9 cellular contexts compared by ENCODE assay signal in genomic region chr6:129748212-129748900, GRCh38. TPM values are rescaled to one million over a fixed set of nuclear protein-coding genes. Genes with fewer than 3 reads are reported as not detected.
A peak's percentile ranks its signal among the peaks of the same experiment; 100 is the strongest.
DNase-seq lines count a peak whose midpoint lies in the region; ATAC-seq, FAIRE-seq and TF ChIP-seq lines count a peak whose summit lies in the region.
"Had no signal": no experiment of that assay in that cellular context is flagged by ENCODE, and none has a peak within 500 bp of the region (broad histone marks: within the 10 kb centered on the region; RNA-seq: fewer than 3 reads in every experiment).

No MANE protein-coding gene starts in this region.

- no peaks in the 10 kb centered on the region for H3K23me2 ChIP-seq in H1 (ENCODE audit: low read depth, low read length)

- H3K4me3 Mint-ChIP-seq in activated CD4-positive, alpha-beta T cell treated with anti-CD3 and anti-CD28 coated beads for 36 hours, result peak overlapping the region; percentile 62

- H3K4me3 ChIP-seq in H1 (ENCODE audit: extremely low read depth in 1 of 4, insufficient read depth in 2 of 4, low read depth in 3 of 4, low read length in 4 of 4) (no peak overlapping the region), thyroid gland (replicated peaks in 1 of 3) (no peak overlapping the region)
- H3K4me3 ChIP-seq: thoracic aorta had no signal

- 88% methylated on average over 4 of the region's 4 CpGs; no CpG with 5 or more reads in 1 of the 2 experiments for WGBS in H1 (ENCODE audit: extremely low coverage in 1 of 2, insufficient coverage in 1 of 2, insufficient read length in 1 of 2, insufficient replicate concordance in 2 of 2, low coverage in 1 of 2, low lambda C conversion rate in 2 of 2, missing lambda C conversion rate in 1 of 2), 2 experiments
- WGBS in thyroid gland, 2 donors, result 67 to 75% methylated on average over 4 of the region's 4 CpGs

- H3K14ac ChIP-seq in H1 (ENCODE audit: insufficient read length), result no peak overlapping the region

- H3K27ac ChIP-seq in H1 (ENCODE audit: low read depth, low read length), result no peak overlapping the region
- H3K27ac ChIP-seq in thyroid gland, result no peak overlapping the region
- H3K27ac ChIP-seq: thoracic aorta had no signal

- no peak overlapping the region for H2BK12ac ChIP-seq in H1 (ENCODE audit: low read depth, low read length)

- H3K4me1 Mint-ChIP-seq in activated CD4-positive, alpha-beta T cell treated with anti-CD3 and anti-CD28 coated beads for 36 hours, result peaks cover 61% of the 10 kb centered on the region

- no peak overlapping the region for H2BK120ac ChIP-seq in H1 (replicated peaks; ENCODE audit: low read depth, low read length)

- no peak overlapping the region for H2AK5ac ChIP-seq in H1 (ENCODE audit: low read depth, low read length)

- no peak overlapping the region for H3K4ac ChIP-seq in H1 (replicated peaks; ENCODE audit: insufficient read length, low read depth, low read length)

- H3K4me2 ChIP-seq in H1 (ENCODE audit: insufficient read depth in 1 of 2, low read depth in 2 of 2, low read length in 2 of 2), result no peak overlapping the region

- no peak overlapping the region for H4K91ac ChIP-seq in H1 (replicated peaks; ENCODE audit: insufficient read length, low read length)

- TF ChIP-seq EP300 in Ishikawa (IDR thresholded peaks at IDR 0.05; ENCODE audit: borderline replicate concordance), result 0 out of 2 replicates have a peak, but pooled peaks have one; percentile 12
- TF ChIP-seq EP300 in H1 (IDR thresholded peaks at IDR 0.05; ENCODE audit: borderline replicate concordance in 1 of 2, low read depth in 2 of 2, low read length in 2 of 2), result no peak

- intact Hi-C loops in activated CD4-positive, alpha-beta T cell treated with anti-CD3 and anti-CD28 coated beads for 36 hours (cut with DNase I, micrococcal nuclease), result loop anchor here (2.0 to 5.0 kb wide), 6 partner anchors 64 to 296 kb away; no protein-coding TSS in a partner anchor
- intact Hi-C loops in thyroid gland (cut with DNase I), result no loop called here

- TF ChIP-seq POLR2A in H1 (IDR thresholded peaks at IDR 0.05; ENCODE audit: control extremely low read depth in 1 of 2, low read depth in 2 of 2, low read length in 2 of 2) (no peak), thyroid gland (IDR thresholded peaks at IDR 0.05) (no peak)

- H2BK15ac ChIP-seq in H1 (ENCODE audit: low read length), result no peak overlapping the region

- no peaks in the 10 kb centered on the region for H3K9me3 ChIP-seq in H1 (ENCODE audit: insufficient read depth in 2 of 2, low read depth in 1 of 2, low read length in 1 of 2)
- no peaks in the 10 kb centered on the region for H3K9me3 ChIP-seq in thyroid gland
- H3K9me3 ChIP-seq: thoracic aorta had no signal

- H3K9me3 Mint-ChIP-seq in activated CD4-positive, alpha-beta T cell treated with anti-CD3 and anti-CD28 coated beads for 36 hours (ENCODE audit: low read depth), result no peaks in the 10 kb centered on the region

- ATAC-seq in GM21526 (IDR thresholded peaks at IDR 0.05; ENCODE audit: low FRiP score, unreplicated experiment), result peak; percentile 92
- ATAC-seq in activated CD4-positive, alpha-beta T cell treated with anti-CD3 and anti-CD28 coated beads for 36 hours, result peak; percentile 93

- no peaks in the 10 kb centered on the region for H3K27me3 Mint-ChIP-seq in activated CD4-positive, alpha-beta T cell treated with anti-CD3 and anti-CD28 coated beads for 36 hours

- H3K4me1 ChIP-seq in H1 (replicated peaks in 1 of 4; ENCODE audit: control insufficient read depth in 3 of 4, insufficient read depth in 4 of 4, low read length in 3 of 4), result no peaks in the 10 kb centered on the region
- peaks cover 0 to 21% of the 10 kb centered on the region in 2 donors for H3K4me1 ChIP-seq in thyroid gland

- H3K27ac Mint-ChIP-seq in activated CD4-positive, alpha-beta T cell treated with anti-CD3 and anti-CD28 coated beads for 36 hours, result peak overlapping the region; percentile 92

- TF ChIP-seq RAD21 in Ishikawa (IDR thresholded peaks at IDR 0.05; ENCODE audit: low read depth) (no peak), H1 (IDR thresholded peaks at IDR 0.05 in 1 of 2, conservative IDR thresholded peaks at IDR 0.05 in 1 of 2; ENCODE audit: low read depth in 2 of 2, low read length in 2 of 2) (no peak)

- H4K5ac ChIP-seq in H1 (ENCODE audit: insufficient read length, low read depth, low read length), result no peak overlapping the region

- DNase-seq in EL (peak; percentile 62), H1 (ENCODE audit: low read depth in 1 of 2, low spot score in 2 of 2) (no peak), renal cortical epithelial cell (ENCODE audit: low read depth) (peak; percentile 55), thyroid gland (no peak), NCI-H2171 (lab: John Stamatoyannopoulos, UW) (no peak)
- peak; percentile 76 for DNase-seq in activated CD4-positive, alpha-beta T cell treated with anti-CD3 and anti-CD28 coated beads for 36 hours

- H4K20me1 ChIP-seq in H1 (replicated peaks in 1 of 2; ENCODE audit: control insufficient read depth in 1 of 2, insufficient read depth in 2 of 2, low read length in 2 of 2), result peaks cover 0 to 2% of the 10 kb centered on the region in 2 experiments

- H3K79me2 ChIP-seq in H1 (ENCODE audit: control insufficient read depth in 1 of 2, insufficient read depth in 2 of 2, low read length in 2 of 2), result no peaks in the 10 kb centered on the region

- H2BK5ac ChIP-seq in H1 (ENCODE audit: low read depth, low read length), result no peak overlapping the region

- H3K27me3 ChIP-seq in H1 (replicated peaks in 1 of 4; ENCODE audit: control insufficient read depth in 3 of 4, extremely low read depth in 1 of 4, insufficient read depth in 3 of 4, low read length in 3 of 4) (no peaks in the 10 kb centered on the region), thyroid gland (no peaks in the 10 kb centered on the region)

- H4K8ac ChIP-seq in H1 (ENCODE audit: extremely low read depth, insufficient read depth, low read length), result no peak overlapping the region

- FAIRE-seq in H1 (lab: Jason Lieb, UNC), result no peak

- no peaks in the 10 kb centered on the region for H3K36me3 Mint-ChIP-seq in activated CD4-positive, alpha-beta T cell treated with anti-CD3 and anti-CD28 coated beads for 36 hours (ENCODE audit: low read depth)

- H2AFZ ChIP-seq in H1 (ENCODE audit: low read length), result peak overlapping the region; percentile 48; the same call in 1 of the 2 replicates

- H2BK20ac ChIP-seq in H1 (ENCODE audit: low read length), result no peak overlapping the region

- H3K23ac ChIP-seq in H1 (ENCODE audit: insufficient read length), result no peak overlapping the region

- H3K36me3 ChIP-seq in H1 (ENCODE audit: control insufficient read depth in 2 of 4, insufficient read depth in 4 of 4, low read length in 3 of 4), result no peaks in the 10 kb centered on the region
- H3K36me3 ChIP-seq in thyroid gland, result no peaks in the 10 kb centered on the region
- H3K36me3 ChIP-seq: thoracic aorta had no signal

- POLR2A ChIA-PET in activated CD4-positive, alpha-beta T cell treated with anti-CD3 and anti-CD28 coated beads for 36 hours (lab: Charles Lee), result interaction anchor here (0.6 to 0.7 kb wide), 2 partner anchors 87 to 271 kb away, joined by 3 read pairs; no protein-coding TSS in a partner anchor
- POLR2A ChIA-PET in H1 (lab: Charles Lee; ENCODE audit: partially characterized antibody), result no interaction called here

- TF ChIP-seq CTCF in H1 (IDR thresholded peaks at IDR 0.05; ENCODE audit: control extremely low read depth in 1 of 3, insufficient read depth in 1 of 3, low read depth in 1 of 3, low read length in 3 of 3), result no peak
- no peak for TF ChIP-seq CTCF in thyroid gland (IDR thresholded peaks at IDR 0.05)

- no peaks in the 10 kb centered on the region for H3K79me1 ChIP-seq in H1 (ENCODE audit: low read depth, low read length)

- CTCF ChIA-PET in activated CD4-positive, alpha-beta T cell treated with anti-CD3 and anti-CD28 coated beads for 36 hours (lab: Charles Lee), result interaction anchor here (0.5 to 3.0 kb wide), 12 partner anchors 9 to 255 kb away, joined by 3 to 29 read pairs (median 4); no protein-coding TSS in a partner anchor
- CTCF ChIA-PET in H1 (lab: Charles Lee; ENCODE audit: partially characterized antibody), result interaction anchor here (0.6 to 3.1 kb wide), 7 partner anchors 17 to 126 kb away, joined by 3 to 8 read pairs (median 4); no protein-coding TSS in a partner anchor

- H3K18ac ChIP-seq in H1 (ENCODE audit: extremely low read depth, low read length), result no peak overlapping the region

- H3K9ac ChIP-seq in H1 (replicated peaks in 1 of 4; ENCODE audit: extremely low read depth in 1 of 4, low read depth in 3 of 4, low read length in 3 of 4), result no peak overlapping the region

- H3K56ac ChIP-seq in H1 (replicated peaks; ENCODE audit: insufficient read length, low read depth, low read length), result no peak overlapping the region

TF ChIP-seq in Ishikawa, 13 proteins besides CTCF, POLR2A, EP300 and RAD21 (continues in another document):
- no peak for TF ChIP-seq ZBTB7A (IDR thresholded peaks at IDR 0.05; ENCODE audit: low read depth)
- no peak for TF ChIP-seq TAF1 (IDR thresholded peaks at IDR 0.05; ENCODE audit: low read depth)
- TF ChIP-seq MAX (IDR thresholded peaks at IDR 0.05), result no peak
- TF ChIP-seq YY1 (IDR thresholded peaks at IDR 0.05; ENCODE audit: low read depth), result no peak
- TF ChIP-seq FOXM1 (IDR thresholded peaks at IDR 0.05; ENCODE audit: borderline replicate concordance, low read depth), result no peak

TF ChIP-seq in H1, 55 proteins besides CTCF, POLR2A, EP300 and RAD21:
- peak; percentile 54; the same call in 1 of the 2 replicates for TF ChIP-seq CEBPB (IDR thresholded peaks at IDR 0.05; ENCODE audit: low read depth, low read length)
- no peak for TF ChIP-seq BACH1 (IDR thresholded peaks at IDR 0.05; ENCODE audit: low read length)
- 0 out of 2 replicates have a peak, but pooled peaks have one; percentile 16 for TF ChIP-seq TEAD4 (IDR thresholded peaks at IDR 0.05; ENCODE audit: low read depth, low read length)

RNA-seq across cellular contexts. Expression of gene ARHGAP18, which starts 38.4 kb away (rescaled TPM):
- total RNA-seq in activated CD4-positive, alpha-beta T cell treated with anti-CD3 and anti-CD28 coated beads for 36 hours, result 1 to 10 TPM; 5.2 to 6.8 TPM
- 4.2 and 4.5 TPM in 2 replicates for total RNA-seq in H1 (2021; fragmentation: NEBNext Ultra II Directional; extraction: Animal tissue kit (Norgen Biotek cat#: 25700))
- polyA plus RNA-seq in H1 (2011; rRNA removed), result 0.42 and 0.83 TPM in 2 replicates
- polyA plus RNA-seq in H1 (2011; cell fraction: cytosol; rRNA removed), result 1.2 TPM
- polyA plus RNA-seq in H1 (2011; cell fraction: nucleus; rRNA removed), result 0.48 TPM
- 1.7 to 2.2 TPM (median 1.8 TPM) in 4 replicates for polyA plus RNA-seq in H1 (2012, experiment 1 of 2)
- polyA plus RNA-seq in H1 (2012, experiment 2 of 2), result 0.22 TPM
- 4.9 TPM for polyA plus RNA-seq in H1 (2013, experiment 1 of 2)
- 5.0 TPM for polyA plus RNA-seq in H1 (2013, experiment 2 of 2)
- 2.1 and 2.2 TPM in 2 replicates for polyA minus RNA-seq in H1 (2011; rRNA and poly(A)+ RNA removed)
- polyA minus RNA-seq in H1 (2011; cell fraction: cytosol; rRNA and poly(A)+ RNA removed), result 1.7 TPM
- polyA minus RNA-seq in H1 (2011; cell fraction: nucleus; rRNA and poly(A)+ RNA removed), result 3.5 TPM
- total RNA-seq in renal cortical epithelial cell (29.0 and 31.4 TPM in 2 replicates), thyroid gland (10 to 100 TPM; 26.5 to 31.6 (median 28.3) TPM)

Comparison
In these comparisons a context has a peak if more than half of its experiments do, and no peak if none do; other contexts are left out.
1. DNase-seq: peak in EL (single experiment), activated CD4-positive, alpha-beta T cell treated with anti-CD3 and anti-CD28 coated beads for 36 hours (single experiment) and renal cortical epithelial cell (single experiment); none in H1 (0 of 2), thyroid gland (0 of 2) and NCI-H2171 (single experiment).